11 cellular contexts compared by ENCODE assay signal in genomic region chr5:1007221-1007680, GRCh38. TPM values are rescaled to one million over a fixed set of nuclear protein-coding genes. Genes with fewer than 3 reads are reported as not detected.
DNase-seq lines count a peak whose midpoint lies in the region; ATAC-seq and TF ChIP-seq lines count a peak whose summit lies in the region.
"Had no signal": no experiment of that assay in that cellular context is flagged by ENCODE, and none has a peak within 500 bp of the region (broad histone marks: within the 10 kb centered on the region; RNA-seq: fewer than 3 reads in every experiment).

No MANE protein-coding gene starts in this region.

- H3K4me3 ChIP-seq in CD8-positive, alpha-beta T cell (ENCODE audit: low read depth, low read length): no peak overlapping the region
- H3K4me3 ChIP-seq in H7 (ENCODE audit: insufficient read depth, low read depth, low read length): no peak overlapping the region
- no peak overlapping the region for H3K4me3 ChIP-seq in dorsolateral prefrontal cortex
- no peak overlapping the region for H3K4me3 ChIP-seq in neural progenitor cell
- no peak overlapping the region for H3K4me3 ChIP-seq in lower leg skin (ENCODE audit: low read depth, poor library complexity, severe bottlenecking)

- H3K36me3 ChIP-seq in CD8-positive, alpha-beta T cell (ENCODE audit: insufficient read depth, low read length): no peaks in the 10 kb centered on the region
- H3K36me3 ChIP-seq in H7 (replicated peaks; ENCODE audit: control insufficient read depth, insufficient read depth, low read length) (no peaks in the 10 kb centered on the region), neural progenitor cell (no peaks in the 10 kb centered on the region)

- H4K20me1 ChIP-seq in neural progenitor cell (ENCODE audit: low read depth): peaks cover 17% of the 10 kb centered on the region

- H3K4me1 ChIP-seq in CD8-positive, alpha-beta T cell (ENCODE audit: insufficient read depth, low read length): peaks cover 34% of the 10 kb centered on the region
- H3K4me1 ChIP-seq in neural progenitor cell: peaks cover 8% of the 10 kb centered on the region

- intact Hi-C loops in CD8-positive, alpha-beta T cell (cut with DNase I, micrococcal nuclease): loop anchor here in 1 of 2 experiments (5.0 kb wide), 1 partner anchor 85 kb away; no protein-coding TSS in a partner anchor
- intact Hi-C loops in dorsolateral prefrontal cortex (cut with DNase I): no loop called here
- intact Hi-C loops in lower leg skin (cut with DNase I; ENCODE audit: low total_unique reads): no loop called here

- no peak for TF ChIP-seq CTCF in CD8-positive, alpha-beta T cell (IDR thresholded peaks at IDR 0.05)
- TF ChIP-seq CTCF in dorsolateral prefrontal cortex (IDR thresholded peaks at IDR 0.05 in 54 of 56, conservative IDR thresholded peaks at IDR 0.05 in 2 of 56; ENCODE audit: low read depth in 1 of 56, partially characterized antibody in 56 of 56) (no peak), neural progenitor cell (IDR thresholded peaks at IDR 0.05) (peak; percentile 8), lower leg skin (IDR thresholded peaks at IDR 0.05) (no peak)

- no peaks in the 10 kb centered on the region for H3K9me3 ChIP-seq in CD8-positive, alpha-beta T cell (ENCODE audit: low read length)
- H3K9me3 ChIP-seq in neural progenitor cell (ENCODE audit: low read depth): no peaks in the 10 kb centered on the region

- H3K4me3 Mint-ChIP-seq in CD8-positive, alpha-beta T cell: peak overlapping the region; percentile 22
- H3K4me3 Mint-ChIP-seq in neural progenitor cell: peak overlapping the region; percentile 81

- H3K79me2 ChIP-seq in neural progenitor cell (ENCODE audit: low read depth): no peaks in the 10 kb centered on the region

- WGBS in lower leg skin, 2 donors: 85 to 90% methylated on average over 17 of the region's 17 CpGs

- H3K4me1 Mint-ChIP-seq in CD8-positive, alpha-beta T cell (ENCODE audit: low read depth): peaks cover 24% of the 10 kb centered on the region
- H3K4me1 Mint-ChIP-seq in neural progenitor cell: peaks cover 28% of the 10 kb centered on the region

- peaks cover 38% of the 10 kb centered on the region for H3K27me3 Mint-ChIP-seq in CD8-positive, alpha-beta T cell (ENCODE audit: low read depth)
- peaks cover 36% of the 10 kb centered on the region for H3K27me3 Mint-ChIP-seq in neural progenitor cell (ENCODE audit: insufficient read depth, low read depth)

- no peak overlapping the region for H3K27ac ChIP-seq in CD8-positive, alpha-beta T cell (ENCODE audit: low read depth, low read length)
- H3K27ac ChIP-seq in dorsolateral prefrontal cortex (no peak overlapping the region), neural progenitor cell (no peak overlapping the region)

- peaks cover 5% of the 10 kb centered on the region for H3F3A ChIP-seq in neural progenitor cell (ENCODE audit: low read depth)

- POLR2A ChIA-PET in CD8-positive, alpha-beta T cell (lab: Charles Lee): no interaction called here

- H3K9ac ChIP-seq in neural progenitor cell: no peak overlapping the region

- no peaks in the 10 kb centered on the region for H3K9me3 Mint-ChIP-seq in CD8-positive, alpha-beta T cell
- H3K9me3 Mint-ChIP-seq in neural progenitor cell: no peaks in the 10 kb centered on the region
- H3K9me3 Mint-ChIP-seq: stimulated activated naive CD8-positive, alpha-beta T cell treated with anti-CD3 and anti-CD28 coated beads, Interleukin-15, amount 100 ng/mL, for 72 hours had no signal

- H3K27me3 ChIP-seq in CD8-positive, alpha-beta T cell (ENCODE audit: insufficient read depth, low read length): peaks cover 17% of the 10 kb centered on the region
- H3K27me3 ChIP-seq in H7 (ENCODE audit: control insufficient read depth, insufficient read depth, low read length): peaks cover 60% of the 10 kb centered on the region
- H3K27me3 ChIP-seq in dorsolateral prefrontal cortex: peaks cover 0 to 77% (median 36%) of the 10 kb centered on the region in 45 donors
- peaks cover 98% of the 10 kb centered on the region for H3K27me3 ChIP-seq in neural progenitor cell

- no peak overlapping the region for H3K4me2 ChIP-seq in neural progenitor cell

- DNase-seq in CD8-positive, alpha-beta T cell: peak in 1 of 7 experiments; percentile 3
- DNase-seq in H7: peak; percentile 81
- DNase-seq in dorsolateral prefrontal cortex: peak in 9 of 10 donors; percentile 1 to 36 (median 17)
- no peak for DNase-seq in neural progenitor cell (ENCODE audit: low spot score)
- DNase-seq in KBM-7: no peak
- no peak for DNase-seq in lower leg skin (ENCODE audit: low spot score in 2 of 2)
- no peak for DNase-seq in NCI-H2171 (lab: John Stamatoyannopoulos, UW)
- DNase-seq: erythroblast, NCI-H510A had no signal

- in situ Hi-C loops in KBM-7 (cut with MboI; ENCODE audit: low pct_unique_long_range_greater_than_20kb, low sequenced_read_pairs): no loop called here

- no peak for TF ChIP-seq POLR2A in lower leg skin (IDR thresholded peaks at IDR 0.05)

- no peak overlapping the region for H2AFZ ChIP-seq in neural progenitor cell (replicated peaks)

- no peak overlapping the region for H3K27ac Mint-ChIP-seq in CD8-positive, alpha-beta T cell
- H3K27ac Mint-ChIP-seq in neural progenitor cell: no peak overlapping the region
- H3K27ac Mint-ChIP-seq: stimulated activated naive CD8-positive, alpha-beta T cell treated with anti-CD3 and anti-CD28 coated beads, Interleukin-15, amount 100 ng/mL, for 72 hours had no signal

- no peaks in the 10 kb centered on the region for H3K36me3 Mint-ChIP-seq in CD8-positive, alpha-beta T cell
- H3K36me3 Mint-ChIP-seq in neural progenitor cell: peaks cover 1% of the 10 kb centered on the region

- CTCF ChIA-PET in CD8-positive, alpha-beta T cell (lab: Charles Lee): interaction anchor here (0.6 to 3.6 kb wide), 6 partner anchors 12 to 505 kb away, joined by 3 to 18 read pairs (median 6); no protein-coding TSS in a partner anchor

- no peak for ATAC-seq in CD8-positive, alpha-beta T cell
- ATAC-seq in HG03045 (IDR thresholded peaks at IDR 0.05; ENCODE audit: unreplicated experiment): no peak
- ATAC-seq: stimulated activated naive CD8-positive, alpha-beta T cell treated with anti-CD3 and anti-CD28 coated beads, Interleukin-15, amount 100 ng/mL, for 72 hours had no signal

RNA-seq across cellular contexts. Expression of gene NKD2, which starts 1.4 kb away (rescaled TPM):
- total RNA-seq in CD8-positive, alpha-beta T cell: under 1 TPM in 1 of 2 experiments, not detected in 1; 0.33 TPM
- total RNA-seq in H7 (2014; rRNA removed; shearing (Covaris generic)): 4.9 and 5.7 TPM in 2 replicates
- 10 to 100 TPM in 89 of 120 experiments, 1 to 10 TPM in 31; 4.1 to 25.2 (median 11.7) TPM for total RNA-seq in dorsolateral prefrontal cortex
- 1.3 and 3.2 TPM in 2 replicates for total RNA-seq in neural progenitor cell (ENCODE audit: low replicate concordance)
- total RNA-seq in lower leg skin: 1 to 10 TPM; 2.7 to 9.4 (median 3.5) TPM

Comparison
In these comparisons a context has a peak if more than half of its experiments do, and no peak if none do; other contexts are left out.
1. DNase-seq: peak in H7 (single experiment) and dorsolateral prefrontal cortex (9 of 10); none in neural progenitor cell (single experiment), KBM-7 (single experiment), lower leg skin (0 of 2) and NCI-H2171 (single experiment).